ENCODE assay signal across 23 cellular contexts in genomic region chr3:126370055-126370454, GRCh38. TPM values are rescaled to one million over a fixed set of nuclear protein-coding genes. Genes with fewer than 3 reads are reported as not detected.
DNase-seq lines count a peak whose midpoint lies in the region; ATAC-seq, FAIRE-seq and TF ChIP-seq lines count a peak whose summit lies in the region.
"Had no signal": no experiment of that assay in that cellular context is flagged by ENCODE, and none has a peak within 500 bp of the region (broad histone marks: within the 10 kb centered on the region; RNA-seq: fewer than 3 reads in every experiment).

No MANE protein-coding gene starts in this region.

- H4K20me1 ChIP-seq in HepG2 (ENCODE audit: insufficient read depth, low read length): no peaks in the 10 kb centered on the region

- POLR2A ChIA-PET in HepG2 (lab: Yijun Ruan, JAX): no interaction called here
- POLR2A ChIA-PET in CD8-positive, alpha-beta T cell (lab: Charles Lee): no interaction called here

- DNase-seq in HepG2 (ENCODE audit: low spot score) (no peak), posterior vena cava (ENCODE audit: low spot score) (peak; percentile 62), NCI-H2171 treated with DMSO at 0.1 percent for 48 hours (lab: John Stamatoyannopoulos, UW) (no peak), hypothalamus (lab: John Stamatoyannopoulos, UW) (no peak)
- no peak for DNase-seq in CD8-positive, alpha-beta T cell
- DNase-seq: BE2C; CD4-positive, alpha-beta memory T cell; COR-L47; DMS153; DMS79 treated with DMSO at 0.1 percent for 48 hours; EL; GDM1; HCEC 1CT; HFFc6; IMR-90 had no signal

- no peak overlapping the region for H3K27ac Mint-ChIP-seq in CD8-positive, alpha-beta T cell
- H3K27ac Mint-ChIP-seq: CD4-positive, alpha-beta memory T cell; HFFc6 had no signal

- no peaks in the 10 kb centered on the region for H3K79me2 ChIP-seq in HepG2 (ENCODE audit: insufficient read depth, low read length)

- no peak overlapping the region for H2AFZ ChIP-seq in HepG2 (ENCODE audit: low read length)

- in situ Hi-C loops in HepG2 (cut with HindIII; ENCODE audit: extremely low pct_ligation_motif_present, low pct_unique_long_range_greater_than_20kb): loop anchor here (25.0 kb wide), 1 partner anchor 233 kb away; no protein-coding TSS in a partner anchor

- no peak for TF ChIP-seq RAD21 in HepG2 (CRISPR knock-in tag; IDR thresholded peaks at IDR 0.05)

- no peaks in the 10 kb centered on the region for H3K36me3 Mint-ChIP-seq in CD8-positive, alpha-beta T cell
- H3K36me3 Mint-ChIP-seq: CD4-positive, alpha-beta memory T cell had no signal

- H3K4me2 ChIP-seq in HepG2 (ENCODE audit: low read depth, low read length): peak overlapping the region; percentile 14
- H3K4me2 ChIP-seq: A549 had no signal

- intact Hi-C loops in HepG2 (cut with micrococcal nuclease; ENCODE audit: unreplicated experiment) (no loop called here), posterior vena cava (cut with DNase I) (no loop called here)
- intact Hi-C loops in CD8-positive, alpha-beta T cell (cut with DNase I, micrococcal nuclease): no loop called here

- peaks cover 2 to 16% of the 10 kb centered on the region in 2 experiments; a peak in 4 of 5 replicates for H3K27me3 ChIP-seq in HepG2 (ENCODE audit: control insufficient read depth in 1 of 2, insufficient read depth in 2 of 2, low read length in 2 of 2)
- peaks cover 0 to 3% (median 0%) of the 10 kb centered on the region in 3 donors for H3K27me3 ChIP-seq in skeletal muscle tissue (ENCODE audit: control insufficient read depth in 3 of 3, insufficient read depth in 3 of 3, low read length in 3 of 3)
- no peaks in the 10 kb centered on the region for H3K27me3 ChIP-seq in CD8-positive, alpha-beta T cell (ENCODE audit: insufficient read depth, low read length)
- H3K27me3 ChIP-seq: BE2C had no signal

- peaks cover 2% of the 10 kb centered on the region for H3K27me3 Mint-ChIP-seq in CD8-positive, alpha-beta T cell (ENCODE audit: low read depth)

- H3K4me1 ChIP-seq in HepG2 (ENCODE audit: insufficient read depth, low read length): peaks cover 82% of the 10 kb centered on the region
- H3K4me1 ChIP-seq in skeletal muscle tissue (ENCODE audit: control insufficient read depth in 3 of 3, insufficient read depth in 3 of 3, low read length in 3 of 3): peaks cover 39 to 51% (median 45%) of the 10 kb centered on the region in 3 donors
- H3K4me1 ChIP-seq in CD8-positive, alpha-beta T cell (ENCODE audit: insufficient read depth, low read length): no peaks in the 10 kb centered on the region
- H3K4me1 ChIP-seq: A549, BE2C had no signal

- H3K4me3 Mint-ChIP-seq in CD8-positive, alpha-beta T cell: no peak overlapping the region
- H3K4me3 Mint-ChIP-seq: CD4-positive, alpha-beta memory T cell; HFFc6 had no signal

- TF ChIP-seq EP300 in HepG2 (IDR thresholded peaks at IDR 0.05; ENCODE audit: low read depth in 2 of 2, low read length in 2 of 2) (no peak), HepG2 (CRISPR knock-in tag; IDR thresholded peaks at IDR 0.05; ENCODE audit: borderline replicate concordance) (no peak)

- no peaks in the 10 kb centered on the region for H3K9me3 Mint-ChIP-seq in CD8-positive, alpha-beta T cell
- H3K9me3 Mint-ChIP-seq: CD4-positive, alpha-beta memory T cell; HFFc6 had no signal

- no peak overlapping the region for H3K9ac ChIP-seq in HepG2 (ENCODE audit: insufficient read depth, low read depth, low read length)
- peak overlapping the region in 1 of 3 donors; percentile 66 for H3K9ac ChIP-seq in skeletal muscle tissue (ENCODE audit: low read depth in 1 of 3, low read length in 3 of 3)

- TF ChIP-seq POLR2A in HepG2 (IDR thresholded peaks at IDR 0.05; ENCODE audit: insufficient read depth in 1 of 2, low read depth in 2 of 2, low read length in 2 of 2): no peak

- CTCF ChIA-PET in HepG2 (lab: Yijun Ruan, JAX; ENCODE audit: low intra/inter-chr PET ratio, low total read pairs): interaction anchor here (1.0 kb wide), 1 partner anchor 19 kb away, joined by 5 read pairs; no protein-coding TSS in a partner anchor
- CTCF ChIA-PET in CD8-positive, alpha-beta T cell (lab: Charles Lee): no interaction called here

- H3K9me3 ChIP-seq in HepG2 (ENCODE audit: low read length) (no peaks in the 10 kb centered on the region), skeletal muscle tissue (ENCODE audit: control insufficient read depth in 3 of 3, low read length in 3 of 3) (no peaks in the 10 kb centered on the region)
- H3K9me3 ChIP-seq in CD8-positive, alpha-beta T cell (ENCODE audit: low read length): no peaks in the 10 kb centered on the region
- H3K9me3 ChIP-seq: A549, BE2C had no signal

- no peak for FAIRE-seq in HepG2 (lab: Jason Lieb, UNC)
- FAIRE-seq: A549, D721Med, GM12892, H1 had no signal

- no TSS peak for BruUV-seq in HepG2 (replicated peaks; lab: Mats Ljungman, UMichigan)

- no peaks in the 10 kb centered on the region for H3K4me1 Mint-ChIP-seq in CD8-positive, alpha-beta T cell (ENCODE audit: low read depth)
- H3K4me1 Mint-ChIP-seq: CD4-positive, alpha-beta memory T cell had no signal

- TF ChIP-seq CTCF in HepG2 (CRISPR knock-in tag; IDR thresholded peaks at IDR 0.05): no peak
- TF ChIP-seq CTCF in CD8-positive, alpha-beta T cell (IDR thresholded peaks at IDR 0.05): no peak

- H3K4me3 ChIP-seq in HepG2 (replicated peaks in 1 of 3; ENCODE audit: insufficient read depth in 1 of 3, low read depth in 2 of 3, low read length in 3 of 3) (no peak overlapping the region), skeletal muscle tissue (ENCODE audit: low read length in 3 of 3) (peak overlapping the region in 1 of 3 donors; percentile 22)
- no peak overlapping the region for H3K4me3 ChIP-seq in CD8-positive, alpha-beta T cell (ENCODE audit: low read depth, low read length)
- H3K4me3 ChIP-seq: A549 had no signal

- H3K36me3 ChIP-seq in HepG2 (replicated peaks in 1 of 2; ENCODE audit: control insufficient read depth in 1 of 2, insufficient read depth in 2 of 2, low read length in 2 of 2) (no peaks in the 10 kb centered on the region), skeletal muscle tissue (ENCODE audit: control insufficient read depth in 3 of 3, insufficient read depth in 3 of 3, low read length in 3 of 3) (no peaks in the 10 kb centered on the region)
- no peaks in the 10 kb centered on the region for H3K36me3 ChIP-seq in CD8-positive, alpha-beta T cell (ENCODE audit: insufficient read depth, low read length)
- H3K36me3 ChIP-seq: BE2C had no signal

- peak; percentile 11; the same call in 2 of the 3 replicates for ATAC-seq in HepG2
- ATAC-seq in CD8-positive, alpha-beta T cell: no peak
- no peak for ATAC-seq in GM18907 (IDR thresholded peaks at IDR 0.05; ENCODE audit: unreplicated experiment)
- ATAC-seq: A549 had no signal

- H3K27ac ChIP-seq in HepG2 (ENCODE audit: extremely low read length, insufficient read depth, low read length) (no peak overlapping the region), skeletal muscle tissue (ENCODE audit: low read depth, low read length) (peak overlapping the region; percentile 67)
- no peak overlapping the region for H3K27ac ChIP-seq in CD8-positive, alpha-beta T cell (ENCODE audit: low read depth, low read length)
- H3K27ac ChIP-seq: A549, C4-2B had no signal

- WGBS in HepG2 (ENCODE audit: low lambda C conversion rate): 7% methylated on average over 3 of the region's 4 CpGs

RNA-seq across cellular contexts. Expression of gene KLF15, which starts 12.8 kb away (rescaled TPM):
- total RNA-seq in HepG2 (2016; rRNA removed; fragmentation: Illumina TruSeq; extraction: Trizol) (5.4 and 7.8 TPM in 2 replicates), posterior vena cava (10 to 100 TPM; 10.6 to 15.5 TPM), skeletal muscle tissue (2.6 TPM)
- total RNA-seq in HepG2 (2016; cell fraction: cytosol; rRNA removed; fragmentation: Illumina TruSeq; extraction: Trizol; ENCODE audit: low read depth): 1.1 and 1.4 TPM in 2 replicates
- 5.0 and 8.2 TPM in 2 replicates for total RNA-seq in HepG2 (2016; cell fraction: insoluble cytoplasmic fraction; rRNA removed; fragmentation: Illumina TruSeq; extraction: Trizol)
- 3.1 and 3.8 TPM in 2 replicates for total RNA-seq in HepG2 (2016; cell fraction: membrane; rRNA removed; fragmentation: Illumina TruSeq; extraction: Trizol)
- 6.2 and 8.6 TPM in 2 replicates for total RNA-seq in HepG2 (2016; cell fraction: nucleus; rRNA removed; fragmentation: Illumina TruSeq; extraction: Trizol)
- polyA plus RNA-seq in HepG2 (2011; rRNA removed): 5.3 and 7.1 TPM in 2 replicates
- 3.5 and 8.6 TPM in 2 replicates for polyA plus RNA-seq in HepG2 (2011; cell fraction: cytosol; rRNA removed)
- polyA plus RNA-seq in HepG2 (2011; cell fraction: nucleus; rRNA removed): 10.1 and 15.9 TPM in 2 replicates
- polyA plus RNA-seq in HepG2 (2012): 3.1 and 3.5 TPM in 2 replicates
- polyA plus RNA-seq in HepG2 (2016; cell fraction: cytosol; fragmentation: Illumina TruSeq; extraction: Trizol; ENCODE audit: low read depth): 0.46 and 0.59 TPM in 2 replicates
- 5.6 and 7.2 TPM in 2 replicates for polyA plus RNA-seq in HepG2 (2016; cell fraction: insoluble cytoplasmic fraction; fragmentation: Illumina TruSeq; extraction: Trizol; ENCODE audit: low read depth)
- polyA plus RNA-seq in HepG2 (2016; cell fraction: membrane; fragmentation: Illumina TruSeq; extraction: Trizol; ENCODE audit: low read depth): 1.9 and 2.3 TPM in 2 replicates
- polyA plus RNA-seq in HepG2 (2016; cell fraction: nucleus; fragmentation: Illumina TruSeq; extraction: Trizol; ENCODE audit: insufficient read depth, low read depth): 11.1 and 14.2 TPM in 2 replicates
- 0.09 and 16.6 TPM in 2 replicates for polyA minus RNA-seq in HepG2 (2011; rRNA and poly(A)+ RNA removed; ENCODE audit: low replicate concordance)
- polyA minus RNA-seq in HepG2 (2011; cell fraction: cytosol; rRNA and poly(A)+ RNA removed): 3.5 and 3.9 TPM in 2 replicates
- 9.2 and 10.2 TPM in 2 replicates for polyA minus RNA-seq in HepG2 (2011; cell fraction: nucleus; rRNA and poly(A)+ RNA removed)
- total RNA-seq in CD8-positive, alpha-beta T cell: under 1 TPM in 1 of 2 experiments, not detected in 1; 0.16 TPM
- polyA plus RNA-seq: A549; CD4-positive, alpha-beta memory T cell had no signal

RNA-seq across cellular contexts. Expression of gene CFAP100, which starts 24.7 kb away (rescaled TPM):
- total RNA-seq in HepG2 (2016; rRNA removed; fragmentation: Illumina TruSeq; extraction: Trizol) (0.36 TPM in 1 of 2 replicates, not detected in the other), posterior vena cava (not detected), skeletal muscle tissue (not detected)
- total RNA-seq in HepG2 (2016; cell fraction: cytosol; rRNA removed; fragmentation: Illumina TruSeq; extraction: Trizol; ENCODE audit: low read depth): not detected in 2 replicates
- 0.43 TPM in 1 of 2 replicates, not detected in the other for total RNA-seq in HepG2 (2016; cell fraction: insoluble cytoplasmic fraction; rRNA removed; fragmentation: Illumina TruSeq; extraction: Trizol)
- not detected in 2 replicates for total RNA-seq in HepG2 (2016; cell fraction: membrane; rRNA removed; fragmentation: Illumina TruSeq; extraction: Trizol)
- not detected in 2 replicates for total RNA-seq in HepG2 (2016; cell fraction: nucleus; rRNA removed; fragmentation: Illumina TruSeq; extraction: Trizol)
- polyA plus RNA-seq in HepG2 (2011; rRNA removed): 0.32 and 0.63 TPM in 2 replicates
- 0.58 and 0.59 TPM in 2 replicates for polyA plus RNA-seq in HepG2 (2011; cell fraction: cytosol; rRNA removed)
- polyA plus RNA-seq in HepG2 (2011; cell fraction: nucleus; rRNA removed): 0.42 and 0.63 TPM in 2 replicates
- 0.09 and 1.1 TPM in 2 replicates for polyA plus RNA-seq in HepG2 (2012)
- not detected in 2 replicates for polyA plus RNA-seq in HepG2 (2016; cell fraction: cytosol; fragmentation: Illumina TruSeq; extraction: Trizol; ENCODE audit: low read depth)
- 0.30 TPM in 1 of 2 replicates, not detected in the other for polyA plus RNA-seq in HepG2 (2016; cell fraction: insoluble cytoplasmic fraction; fragmentation: Illumina TruSeq; extraction: Trizol; ENCODE audit: low read depth)
- not detected in 2 replicates for polyA plus RNA-seq in HepG2 (2016; cell fraction: membrane; fragmentation: Illumina TruSeq; extraction: Trizol; ENCODE audit: low read depth)
- not detected in 2 replicates for polyA plus RNA-seq in HepG2 (2016; cell fraction: nucleus; fragmentation: Illumina TruSeq; extraction: Trizol; ENCODE audit: insufficient read depth, low read depth)
- polyA minus RNA-seq in HepG2 (2011; rRNA and poly(A)+ RNA removed; ENCODE audit: low replicate concordance): 0.12 TPM in 1 of 2 replicates, not detected in the other
- polyA minus RNA-seq in HepG2 (2011; cell fraction: cytosol; rRNA and poly(A)+ RNA removed): 1.1 TPM in 1 of 2 replicates, not detected in the other
- polyA minus RNA-seq in HepG2 (2011; cell fraction: nucleus; rRNA and poly(A)+ RNA removed): not detected in 2 replicates
- not detected for total RNA-seq in CD8-positive, alpha-beta T cell
- total RNA-seq: CD4-positive, alpha-beta memory T cell; H1; HFFc6; IMR-90 had no signal
- polyA plus RNA-seq: A549; AG04450; CD4-positive, alpha-beta memory T cell; IMR-90 had no signal
